Comparison of ENCODE assay signal across 8 cellular contexts in the genomic region with DNA sequence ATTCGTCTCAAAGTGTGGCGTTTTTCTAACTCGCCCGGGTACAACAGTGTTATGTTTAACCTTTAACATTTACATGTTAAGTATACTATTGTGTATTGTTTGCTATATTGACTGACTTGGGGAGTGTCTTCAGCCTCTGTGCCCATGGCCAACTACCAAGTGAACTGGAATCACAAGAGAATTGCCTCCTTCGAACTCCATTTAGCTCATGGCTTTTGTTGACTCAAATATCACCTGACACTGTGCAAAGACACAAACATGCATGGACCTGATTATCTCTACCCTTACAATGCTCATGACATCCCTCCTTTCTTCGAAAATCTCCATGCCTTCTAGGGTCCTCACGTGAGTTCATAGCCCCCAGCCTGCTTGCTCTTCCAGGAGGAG. TPM values are rescaled to one million over a fixed set of nuclear protein-coding genes. Genes with fewer than 3 reads are reported as not detected.
DNase-seq lines count a peak whose midpoint lies in the region; ATAC-seq and TF ChIP-seq lines count a peak whose summit lies in the region.

No MANE protein-coding gene starts in this region.

- H3K27ac Mint-ChIP-seq in activated T-cell treated with anti-CD3 and anti-CD28 coated beads, Interleukin-2, amount 50 U/mL, for 72 hours = no peak overlapping the region

- H3K27ac ChIP-seq in ascending aorta (no peak overlapping the region), tibial artery (no peak overlapping the region)

- no peaks in the 10 kb centered on the region for H3K4me1 ChIP-seq in ascending aorta
- no peaks in the 10 kb centered on the region for H3K4me1 ChIP-seq in tibial artery

- intact Hi-C loops in ascending aorta (cut with DNase I) (no loop called here), tibial artery (cut with DNase I; ENCODE audit: low total_unique reads) (no loop called here)

- H3K4me3 ChIP-seq in ascending aorta = peak overlapping the region; percentile 44 to 63
- peak overlapping the region; percentile 45 to 49 for H3K4me3 ChIP-seq in tibial artery

- peaks cover 22 to 70% of the 10 kb centered on the region in 2 donors for H3K9me3 ChIP-seq in ascending aorta
- H3K9me3 ChIP-seq in tibial artery = peaks cover 0 to 82% (median 36%) of the 10 kb centered on the region in 3 donors

- H3K36me3 ChIP-seq in ascending aorta (no peaks in the 10 kb centered on the region), tibial artery (peaks cover 13 to 39% (median 25%) of the 10 kb centered on the region in 3 donors)

- peak overlapping the region; percentile 90 to 93 for H3K4me3 Mint-ChIP-seq in activated T-cell treated with anti-CD3 and anti-CD28 coated beads, Interleukin-2, amount 50 U/mL, for 72 hours

- H3K27me3 ChIP-seq in ascending aorta = no peaks in the 10 kb centered on the region
- H3K27me3 ChIP-seq in tibial artery = no peaks in the 10 kb centered on the region

- peaks cover 12 to 22% of the 10 kb centered on the region in 2 donors for H3K9me3 Mint-ChIP-seq in activated T-cell treated with anti-CD3 and anti-CD28 coated beads, Interleukin-2, amount 50 U/mL, for 72 hours

- H3K36me3 Mint-ChIP-seq in activated T-cell treated with anti-CD3 and anti-CD28 coated beads, Interleukin-2, amount 50 U/mL, for 72 hours (ENCODE audit: insufficient read depth in 2 of 2) = peaks cover 26 to 63% of the 10 kb centered on the region in 2 donors

- ATAC-seq in activated T-cell treated with anti-CD3 and anti-CD28 coated beads, Interleukin-2, amount 50 U/mL, for 72 hours (replicated peaks in 1 of 2) = peak in 1 of 2 donors; percentile 2
- ATAC-seq in left lobe of liver (peak; percentile 13), GM21528 (IDR thresholded peaks at IDR 0.05; ENCODE audit: low FRiP score, unreplicated experiment) (no peak), GM18867 (IDR thresholded peaks at IDR 0.05; ENCODE audit: unreplicated experiment) (no peak)

- no peak for DNase-seq in activated T-cell treated with anti-CD3 and anti-CD28 coated beads, Interleukin-2, amount 50 U/mL, for 72 hours
- no peak for DNase-seq in activated T-cell treated with anti-CD3 and anti-CD28 coated beads, Interleukin-2, amount 50 U/mL, for 1 hour
- DNase-seq in ascending aorta (ENCODE audit: low spot score in 2 of 2) (no peak), left lobe of liver (ENCODE audit: low spot score) (no peak), tibial artery (no peak), RKO (ENCODE audit: low spot score) (no peak)

- peaks cover 38% of the 10 kb centered on the region for H3K4me1 Mint-ChIP-seq in activated T-cell treated with anti-CD3 and anti-CD28 coated beads, Interleukin-2, amount 50 U/mL, for 72 hours (ENCODE audit: low read depth)

- TF ChIP-seq CTCF in ascending aorta (IDR thresholded peaks at IDR 0.05) (no peak), tibial artery (IDR thresholded peaks at IDR 0.05) (no peak)

- no peaks in the 10 kb centered on the region for H3K27me3 Mint-ChIP-seq in activated T-cell treated with anti-CD3 and anti-CD28 coated beads, Interleukin-2, amount 50 U/mL, for 72 hours (ENCODE audit: low read depth)

RNA-seq across cellular contexts. Expression of gene ZNF814, which starts 0.7 kb away (rescaled TPM):
- 10 to 100 TPM; 16.1 to 21.4 TPM for total RNA-seq in activated T-cell treated with anti-CD3 and anti-CD28 coated beads, Interleukin-2, amount 50 U/mL, for 72 hours
- total RNA-seq in ascending aorta (1.8 TPM), left lobe of liver (12.9 TPM)

RNA-seq across cellular contexts. Expression of gene ZNF417, which starts 28.3 kb away (rescaled TPM):
- 10 to 100 TPM; 12.6 to 13.8 TPM for total RNA-seq in activated T-cell treated with anti-CD3 and anti-CD28 coated beads, Interleukin-2, amount 50 U/mL, for 72 hours
- 2.3 TPM for total RNA-seq in ascending aorta
- 15.2 TPM for total RNA-seq in left lobe of liver

RNA-seq across cellular contexts. Expression of gene ZNF587, which starts 38.4 kb away (rescaled TPM):
- total RNA-seq in activated T-cell treated with anti-CD3 and anti-CD28 coated beads, Interleukin-2, amount 50 U/mL, for 72 hours = 10 to 100 TPM; 31.5 to 32.5 TPM
- total RNA-seq in ascending aorta (12.9 TPM), left lobe of liver (19.1 TPM)

RNA-seq across cellular contexts. Expression of gene ZNF418, which starts 47.1 kb away (rescaled TPM):
- total RNA-seq in activated T-cell treated with anti-CD3 and anti-CD28 coated beads, Interleukin-2, amount 50 U/mL, for 72 hours = 1 to 10 TPM; 3.4 to 8.0 TPM
- total RNA-seq in ascending aorta (0.21 TPM), left lobe of liver (3.5 TPM)

RNA-seq across cellular contexts. Expression of gene ZNF587B, which starts 58.0 kb away (rescaled TPM):
- 10 to 100 TPM; 16.8 to 18.0 TPM for total RNA-seq in activated T-cell treated with anti-CD3 and anti-CD28 coated beads, Interleukin-2, amount 50 U/mL, for 72 hours
- total RNA-seq in ascending aorta (7.8 TPM), left lobe of liver (10.2 TPM)
